ENCODE assay signal across 8 cellular contexts in the genomic region with DNA sequence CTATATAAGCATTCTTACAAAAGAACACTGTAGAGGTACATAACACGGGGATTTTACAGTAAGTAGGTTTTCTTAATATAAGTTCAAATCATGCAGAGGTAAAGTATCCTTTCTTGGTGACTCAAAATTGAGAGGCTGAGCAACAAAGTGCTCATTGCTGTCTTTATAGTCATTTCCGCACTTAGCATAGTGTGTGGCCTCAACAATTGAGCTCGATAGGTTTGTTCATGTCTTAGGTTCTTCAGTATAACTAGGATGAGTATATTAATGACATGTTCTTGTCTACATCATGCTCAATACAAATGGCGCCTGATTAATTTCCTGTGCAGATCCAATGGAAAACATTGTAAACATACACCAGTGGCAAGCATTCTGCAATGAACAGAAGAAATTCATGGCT. TPM values are rescaled to one million over a fixed set of nuclear protein-coding genes. Genes with fewer than 3 reads are reported as not detected.
DNase-seq lines count a peak whose midpoint lies in the region; ATAC-seq, FAIRE-seq and TF ChIP-seq lines count a peak whose summit lies in the region.

No MANE protein-coding gene starts in this region.

- H2AFZ ChIP-seq in K562 (ENCODE audit: low read depth, low read length) = peak overlapping the region; percentile 87

- peaks cover 8% of the 10 kb centered on the region for H3K36me3 Mint-ChIP-seq in CD8-positive, alpha-beta T cell
- H3K36me3 Mint-ChIP-seq in IgD-negative memory B cell = no peaks in the 10 kb centered on the region

- intact Hi-C loops in CD8-positive, alpha-beta T cell (cut with DNase I, micrococcal nuclease) = loop anchor here (2.0 to 5.0 kb wide), 3 partner anchors 29 to 1793 kb away; partner anchors contain the start of gene KPNA3 (in 1 of the 2)
- intact Hi-C loops in K562 (cut with micrococcal nuclease) = loop anchor here (10.0 kb wide), 1 partner anchor 169 kb away; no protein-coding TSS in a partner anchor
- intact Hi-C loops in aorta (cut with DNase I) = loop anchor here (2.0 to 10.0 kb wide), 4 partner anchors 59 to 217 kb away; partner anchors contain the start of gene DHRS12 (in 1 of the 2)

- DNase-seq in CD8-positive, alpha-beta T cell = no peak
- DNase-seq in K562 (ENCODE audit: extremely low read depth in 1 of 4, low spot score in 3 of 4) (peak in 1 of 4 experiments; percentile 17), lung microvascular endothelial cell (ENCODE audit: low read depth in 2 of 2) (peak; percentile 9 to 59), aorta (no peak), GM03348 (ENCODE audit: low spot score) (no peak), NCI-H1930 (lab: John Stamatoyannopoulos, UW) (no peak)

- peak overlapping the region; percentile 91 for H3K4me2 ChIP-seq in K562 (ENCODE audit: insufficient read depth, low read length)

- in situ Hi-C loops in K562 (cut with MboI) = no loop called here

- TF ChIP-seq EP300 in K562 (IDR thresholded peaks at IDR 0.05; ENCODE audit: low read length) = no peak

- no peaks in the 10 kb centered on the region for H3K27me3 ChIP-seq in CD8-positive, alpha-beta T cell (ENCODE audit: insufficient read depth, low read length)
- no peaks in the 10 kb centered on the region for H3K27me3 ChIP-seq in K562 (ENCODE audit: control insufficient read depth in 2 of 2, insufficient read depth in 2 of 2, low read length in 2 of 2)
- no peaks in the 10 kb centered on the region for H3K27me3 ChIP-seq in aorta (ENCODE audit: control insufficient read depth in 1 of 2, insufficient read depth in 2 of 2, low read length in 1 of 2)

- peaks cover 58% of the 10 kb centered on the region for H3K79me2 ChIP-seq in K562 (ENCODE audit: control insufficient read depth, insufficient read depth, low read length)

- no TSS peak for BruUV-seq in K562 (replicated peaks; lab: Mats Ljungman, UMichigan)

- H3K4me3 ChIP-seq in CD8-positive, alpha-beta T cell (ENCODE audit: low read depth, low read length) = peak overlapping the region; percentile 71
- H3K4me3 ChIP-seq in K562 (peak overlapping the region; percentile 82), aorta (ENCODE audit: low read length in 2 of 2) (peak overlapping the region; percentile 38 to 95)

- no peak for ATAC-seq in CD8-positive, alpha-beta T cell
- no peak for ATAC-seq in K562
- no peak for ATAC-seq in aorta (ENCODE audit: low FRiP score)
- no peak for ATAC-seq in GM19328 (IDR thresholded peaks at IDR 0.05; ENCODE audit: unreplicated experiment)

- no peaks in the 10 kb centered on the region for H3K9me3 ChIP-seq in CD8-positive, alpha-beta T cell (ENCODE audit: low read length)
- H3K9me3 ChIP-seq in K562 (replicated peaks; ENCODE audit: control insufficient read depth, insufficient read depth, low read depth, low read length) (no peaks in the 10 kb centered on the region), aorta (ENCODE audit: control insufficient read depth, low read length) (no peaks in the 10 kb centered on the region)

- no peak for TF ChIP-seq RAD21 in K562 (CRISPR knock-in tag; conservative IDR thresholded peaks at IDR 0.05 in 1 of 2, IDR thresholded peaks at IDR 0.05 in 1 of 2)

- H4K20me1 ChIP-seq in K562 (replicated peaks; ENCODE audit: control insufficient read depth, insufficient read depth, low read length) = no peaks in the 10 kb centered on the region

- H3K27ac Mint-ChIP-seq in CD8-positive, alpha-beta T cell = peak overlapping the region; percentile 100
- H3K27ac Mint-ChIP-seq in IgD-negative memory B cell = peak overlapping the region; percentile 91 to 99 (median 99)

- peaks cover 11% of the 10 kb centered on the region for H3K4me1 ChIP-seq in CD8-positive, alpha-beta T cell (ENCODE audit: insufficient read depth, low read length)
- H3K4me1 ChIP-seq in K562 (replicated peaks in 1 of 2; ENCODE audit: control insufficient read depth in 2 of 2, insufficient read depth in 2 of 2, low read length in 2 of 2) (peaks cover 10 to 45% of the 10 kb centered on the region in 2 experiments), aorta (ENCODE audit: control insufficient read depth in 1 of 2, insufficient read depth in 2 of 2, low read length in 2 of 2) (peaks cover 3 to 5% of the 10 kb centered on the region in 2 donors)

- H3K4me1 Mint-ChIP-seq in CD8-positive, alpha-beta T cell (ENCODE audit: low read depth) = peaks cover 43% of the 10 kb centered on the region
- H3K4me1 Mint-ChIP-seq in IgD-negative memory B cell = peaks cover 19 to 42% (median 36%) of the 10 kb centered on the region in 3 donors

- no peak for TF ChIP-seq CTCF in CD8-positive, alpha-beta T cell (IDR thresholded peaks at IDR 0.05)
- TF ChIP-seq CTCF in K562 (IDR thresholded peaks at IDR 0.05 in 2 of 3, conservative IDR thresholded peaks at IDR 0.05 in 1 of 3; ENCODE audit: insufficient read depth in 2 of 3, low read depth in 1 of 3, low read length in 3 of 3) = no peak

- H3K4me3 Mint-ChIP-seq in CD8-positive, alpha-beta T cell = peak overlapping the region; percentile 99
- peak overlapping the region; percentile 92 to 99 (median 99) for H3K4me3 Mint-ChIP-seq in IgD-negative memory B cell

- FAIRE-seq in K562 (lab: Jason Lieb, UNC) = no peak

- CTCF ChIA-PET in CD8-positive, alpha-beta T cell (lab: Charles Lee) = interaction anchor here (0.7 to 1.9 kb wide), 8 partner anchors 19 to 259 kb away, joined by 3 to 6 read pairs (median 4); no protein-coding TSS in a partner anchor
- CTCF ChIA-PET in K562 (lab: Yijun Ruan, JAX; ENCODE audit: low intra/inter-chr PET ratio) = no interaction called here

- POLR2A ChIA-PET in CD8-positive, alpha-beta T cell (lab: Charles Lee) = interaction anchor here (0.8 to 2.9 kb wide), 10 partner anchors 9 to 213 kb away, joined by 3 to 35 read pairs (median 4); partner anchors contain the start of gene INTS6
- POLR2A ChIA-PET in K562 (lab: Yijun Ruan, JAX) = interaction anchor here (1.4 to 1.7 kb wide), 2 partner anchors 10 to 133 kb away, joined by 3 to 13 read pairs; partner anchors contain the start of gene INTS6

- H3K9ac ChIP-seq in K562 (ENCODE audit: insufficient read depth in 1 of 2, low read depth in 2 of 2, low read length in 2 of 2) = peak overlapping the region in 1 of 2 experiments; percentile 64; a peak in 2 of 4 replicates

- no peaks in the 10 kb centered on the region for H3K36me3 ChIP-seq in CD8-positive, alpha-beta T cell (ENCODE audit: insufficient read depth, low read length)
- H3K36me3 ChIP-seq in K562 (ENCODE audit: control insufficient read depth, insufficient read depth, low read length) (no peaks in the 10 kb centered on the region), aorta (ENCODE audit: control insufficient read depth in 1 of 2, insufficient read depth in 2 of 2, low read length in 1 of 2) (no peaks in the 10 kb centered on the region)

- no peaks in the 10 kb centered on the region for H3K27me3 Mint-ChIP-seq in CD8-positive, alpha-beta T cell (ENCODE audit: low read depth)
- no peaks in the 10 kb centered on the region for H3K27me3 Mint-ChIP-seq in IgD-negative memory B cell

- no peak overlapping the region for H3K27ac ChIP-seq in CD8-positive, alpha-beta T cell (ENCODE audit: low read depth, low read length)
- H3K27ac ChIP-seq in K562 (ENCODE audit: extremely low read depth, low read depth, low read length) (peak overlapping the region; percentile 70; the same call in 2 of the 3 replicates), aorta (ENCODE audit: low read depth in 1 of 2, low read length in 2 of 2) (no peak overlapping the region)

- H3K9me3 Mint-ChIP-seq in CD8-positive, alpha-beta T cell = no peaks in the 10 kb centered on the region
- no peaks in the 10 kb centered on the region for H3K9me3 Mint-ChIP-seq in IgD-negative memory B cell

- H3K9me1 ChIP-seq in K562 (ENCODE audit: control insufficient read depth, insufficient read depth, low read length) = no peaks in the 10 kb centered on the region

- WGBS in K562 (ENCODE audit: insufficient coverage, low coverage, missing lambda C conversion rate) = 7% methylated on average over 4 of the region's 4 CpGs
- 16 to 28% methylated on average over 4 of the region's 4 CpGs for WGBS in aorta, 2 donors

- no peak for TF ChIP-seq POLR2A in K562 (conservative IDR thresholded peaks at IDR 0.05)

TF ChIP-seq in K562, 482 proteins besides CTCF, POLR2A, EP300 and RAD21 (continues in another document):
- TF ChIP-seq NONO (IDR thresholded peaks at IDR 0.05; ENCODE audit: low read depth in 2 of 2, low read length in 1 of 2) = no peak
- no peak for TF ChIP-seq NR3C1 (CRISPR knock-in tag; IDR thresholded peaks at IDR 0.05)
- TF ChIP-seq POLR2G (IDR thresholded peaks at IDR 0.05; ENCODE audit: low read depth, low read length) = no peak
- no peak for TF ChIP-seq IRF2 (CRISPR knock-in tag; IDR thresholded peaks at IDR 0.05)

RNA-seq across cellular contexts. Expression of gene WDFY2, which starts 1.4 kb away (rescaled TPM):
- total RNA-seq in CD8-positive, alpha-beta T cell = 10 to 100 TPM; 17.2 to 18.6 TPM
- 6.0 TPM for polyA plus RNA-seq in IgD-negative memory B cell
- total RNA-seq in K562 (2011; cell fraction: chromatin; rRNA removed; ENCODE audit: low replicate concordance) = 13.0 and 31.2 TPM in 2 replicates
- 9.2 and 10.9 TPM in 2 replicates for total RNA-seq in K562 (2011; cell fraction: nucleolus; rRNA removed)
- 20.1 and 30.6 TPM in 2 replicates for total RNA-seq in K562 (2011; cell fraction: nucleoplasm; rRNA removed)
- total RNA-seq in K562 (2014; rRNA removed) = 3.5 and 4.4 TPM in 2 replicates
- total RNA-seq in K562 (2014; rRNA removed; fragmentation: Illumina TruSeq; extraction: Trizol) = 4.4 and 5.2 TPM in 2 replicates
- 5.1 and 5.7 TPM in 2 replicates for total RNA-seq in K562 (2015; rRNA removed; fragmentation: Illumina TruSeq; extraction: Trizol)
- 6.4 and 7.1 TPM in 2 replicates for total RNA-seq in K562 (2021)
- polyA plus RNA-seq in K562 (2011; rRNA removed) = 4.7 and 4.9 TPM in 2 replicates
- polyA plus RNA-seq in K562 (2011; cell fraction: cytosol; rRNA removed) = 1.6 and 3.0 TPM in 2 replicates
- polyA plus RNA-seq in K562 (2011; cell fraction: nucleus; rRNA removed) = 12.4 and 14.2 TPM in 2 replicates
- 4.0 and 10.5 TPM in 2 replicates for polyA plus RNA-seq in K562 (2012)
- 3.5 and 4.6 TPM in 2 replicates for polyA plus RNA-seq in K562 (2014; fragmentation: Illumina TruSeq; extraction: Trizol)
- 1 to 10 TPM in 1 of 2 experiments, under 1 TPM in 1; 0.66 to 1.1 TPM for polyA plus RNA-seq in K562 (2014; fragmentation: Nextera tagmentation; extraction: Ambion mirVana)
- polyA plus RNA-seq in K562 (2014; rRNA removed) = 3.7 and 4.4 TPM in 2 replicates
- 9.8 and 11.9 TPM in 2 replicates for polyA minus RNA-seq in K562 (2011; rRNA and poly(A)+ RNA removed)
- polyA minus RNA-seq in K562 (2011; cell fraction: cytosol; rRNA and poly(A)+ RNA removed) = 1.9 and 2.0 TPM in 2 replicates
- polyA minus RNA-seq in K562 (2011; cell fraction: nucleus; rRNA and poly(A)+ RNA removed) = 14.3 and 18.1 TPM in 2 replicates
- 2.6 and 4.4 TPM in 2 replicates for total RNA-seq in lung microvascular endothelial cell
- total RNA-seq in aorta = 10 to 100 TPM; 15.3 to 24.4 TPM
- 1 to 10 TPM; 2.5 to 7.2 TPM for polyA plus RNA-seq in aorta

Comparison
In these comparisons a context has a peak if more than half of its experiments do, and no peak if none do; other contexts are left out.
1. DNase-seq: peak in lung microvascular endothelial cell (2 of 2); none in CD8-positive, alpha-beta T cell (0 of 7), aorta (0 of 2), GM03348 (single experiment) and NCI-H1930 (0 of 2).
2. Peak in every context shown above with its lines, with median percentiles within 50 percentile points of each other: H3K4me3 ChIP-seq.